Comparison of ENCODE assay signal across 11 cellular contexts in genomic region chr16:53511084-53511402, GRCh38. TPM values are rescaled to one million over a fixed set of nuclear protein-coding genes. Genes with fewer than 3 reads are reported as not detected.
DNase-seq lines count a peak whose midpoint lies in the region; ATAC-seq and TF ChIP-seq lines count a peak whose summit lies in the region.
"Had no signal": no experiment of that assay in that cellular context is flagged by ENCODE, and none has a peak within 500 bp of the region (broad histone marks: within the 10 kb centered on the region; RNA-seq: fewer than 3 reads in every experiment).

No MANE protein-coding gene starts in this region.

- H3K4me3 ChIP-seq in PC-9, result no peak overlapping the region
- no peak overlapping the region for H3K4me3 ChIP-seq in psoas muscle

- no TSS peak for BruUV-seq in PC-9 (replicated peaks; lab: Mats Ljungman, UMichigan)

- DNase-seq in DMS53 (lab: John Stamatoyannopoulos, UW) (peak; percentile 60), DMS53 treated with DMSO at 0.1 percent for 48 hours (lab: John Stamatoyannopoulos, UW; ENCODE audit: unreplicated experiment) (no peak), PC-9 (no peak), left ventricle myocardium superior (no peak), psoas muscle (no peak), NCI-H774 (lab: John Stamatoyannopoulos, UW) (no peak)
- DNase-seq: GDM1, NCI-H187 had no signal

- CTCF ChIA-PET in PC-9 (lab: Charles Lee), result no interaction called here

- no peaks in the 10 kb centered on the region for H3K36me3 ChIP-seq in PC-9 (ENCODE audit: low read depth)
- H3K36me3 ChIP-seq in psoas muscle (ENCODE audit: insufficient read depth in 1 of 2, low read depth in 1 of 2), result no peaks in the 10 kb centered on the region

- H3K27me3 ChIP-seq in PC-9 (ENCODE audit: insufficient read depth, low read depth), result no peaks in the 10 kb centered on the region
- no peaks in the 10 kb centered on the region for H3K27me3 ChIP-seq in psoas muscle (ENCODE audit: insufficient read depth in 3 of 3, low read length in 2 of 3)

- intact Hi-C loops in PC-9 (cut with micrococcal nuclease; ENCODE audit: unreplicated experiment) (no loop called here), left ventricle myocardium superior (cut with micrococcal nuclease) (no loop called here), psoas muscle (cut with DNase I) (no loop called here)

- no peaks in the 10 kb centered on the region for H3K9me2 ChIP-seq in PC-9 (ENCODE audit: insufficient read depth)

- peak overlapping the region; percentile 39 for H3K4me2 ChIP-seq in PC-9

- peaks cover 15% of the 10 kb centered on the region for H3K4me1 ChIP-seq in PC-9 (replicated peaks; ENCODE audit: insufficient read depth)
- H3K4me1 ChIP-seq in psoas muscle, result no peaks in the 10 kb centered on the region

- POLR2A ChIA-PET in PC-9 (lab: Charles Lee; ENCODE audit: unreplicated experiment), result no interaction called here

- no peaks in the 10 kb centered on the region for H3F3A ChIP-seq in PC-9 (ENCODE audit: insufficient read depth, low read depth)

- H2AFZ ChIP-seq in PC-9, result no peak overlapping the region

- TF ChIP-seq CTCF in PC-9 (conservative IDR thresholded peaks at IDR 0.05) (no peak), psoas muscle (IDR thresholded peaks at IDR 0.05) (no peak)

- H3K27ac ChIP-seq in PC-9 (no peak overlapping the region), psoas muscle (peak overlapping the region; percentile 64)
- H3K27ac ChIP-seq: RWPE1 had no signal

- no peaks in the 10 kb centered on the region for H4K20me1 ChIP-seq in PC-9 (ENCODE audit: insufficient read depth)

- H3K79me2 ChIP-seq in PC-9 (ENCODE audit: low read depth), result no peaks in the 10 kb centered on the region

- WGBS in psoas muscle, 3 donors, result 83 to 86% (median 85%) methylated on average over 6 of the region's 6 CpGs

- ATAC-seq in left ventricle myocardium superior (peak; percentile 5), psoas muscle (peak in 1 of 4 donors; percentile 15), GM21367 (IDR thresholded peaks at IDR 0.05; ENCODE audit: unreplicated experiment) (no peak), HG02840 (IDR thresholded peaks at IDR 0.05; ENCODE audit: low FRiP score, unreplicated experiment) (no peak)

- H3K9me3 ChIP-seq in PC-9 (ENCODE audit: insufficient read depth, low read depth), result no peaks in the 10 kb centered on the region
- H3K9me3 ChIP-seq in psoas muscle, result no peaks in the 10 kb centered on the region

RNA-seq across cellular contexts. Expression of gene AKTIP, which starts 8.0 kb away (rescaled TPM):
- total RNA-seq in PC-9 (2021) (27.8 and 33.0 TPM in 2 replicates), left ventricle myocardium superior (89.9 TPM), psoas muscle (10 to 100 TPM; 62.5 to 78.8 (median 66.8) TPM)
- 10 to 100 TPM; 27.6 to 88.1 (median 44.2) TPM for polyA plus RNA-seq in psoas muscle
